ENCODE assay signal across 15 cellular contexts in genomic region chr10:5566606-5567005, GRCh38. TPM values are rescaled to one million over a fixed set of nuclear protein-coding genes. Genes with fewer than 3 reads are reported as not detected.
DNase-seq lines count a peak whose midpoint lies in the region; ATAC-seq lines count a peak whose summit lies in the region.
"Had no signal": no experiment of that assay in that cellular context is flagged by ENCODE, and none has a peak within 500 bp of the region (broad histone marks: within the 10 kb centered on the region; RNA-seq: fewer than 3 reads in every experiment).

No MANE protein-coding gene starts in this region.

- H4K8ac ChIP-seq in mesendoderm (ENCODE audit: low read depth, low read length): no peak overlapping the region

- H2BK120ac ChIP-seq in mesendoderm (ENCODE audit: low read depth, low read length): no peak overlapping the region

- H3K27ac ChIP-seq in mesendoderm (ENCODE audit: low read depth, low read length): no peak overlapping the region
- H3K27ac ChIP-seq: Peyer's patch had no signal

- WGBS in mesendoderm (ENCODE audit: extremely low coverage, insufficient coverage, low lambda C conversion rate): no CpG with 5 or more reads among the region's 3 CpGs

- H3K23ac ChIP-seq in mesendoderm (ENCODE audit: low read length): no peak overlapping the region

- no peak overlapping the region for H3K18ac ChIP-seq in mesendoderm (ENCODE audit: low read length)

- no peaks in the 10 kb centered on the region for H3K27me3 ChIP-seq in mesendoderm (ENCODE audit: insufficient read depth, low read length, poor library complexity)
- H3K27me3 ChIP-seq: Peyer's patch had no signal

- H3K4me3 Mint-ChIP-seq in activated T-cell treated with anti-CD3 and anti-CD28 coated beads, Interleukin-2, amount 50 U/mL, for 72 hours: peak overlapping the region in 1 of 2 donors; percentile 21
- H3K4me3 Mint-ChIP-seq: activated B cell treated with CpG ODN at 0.5 μM for 24 hours had no signal

- H2BK15ac ChIP-seq in mesendoderm (replicated peaks; ENCODE audit: low read depth): no peak overlapping the region

- H3K4me3 ChIP-seq in mesendoderm (ENCODE audit: low read length): no peak overlapping the region
- H3K4me3 ChIP-seq: Peyer's patch had no signal

- no peak overlapping the region for H3K56ac ChIP-seq in mesendoderm (ENCODE audit: low read length)

- no peak overlapping the region for H4K5ac ChIP-seq in mesendoderm (ENCODE audit: low read length)

- H3K9ac ChIP-seq in mesendoderm (ENCODE audit: low read length): no peak overlapping the region

- H3K4ac ChIP-seq in mesendoderm (ENCODE audit: low read depth, low read length): no peak overlapping the region

- H2AK5ac ChIP-seq in mesendoderm (ENCODE audit: low read length): no peak overlapping the region

- no peaks in the 10 kb centered on the region for H3K79me2 ChIP-seq in mesendoderm (ENCODE audit: control insufficient read depth, insufficient read depth, low read length)

- intact Hi-C loops in cardiac septum (cut with DNase I): no loop called here
- intact Hi-C loops in Right ventricle myocardium inferior (cut with DNase I): no loop called here

- no peak overlapping the region for H3K27ac Mint-ChIP-seq in activated T-cell treated with anti-CD3 and anti-CD28 coated beads, Interleukin-2, amount 50 U/mL, for 72 hours
- H3K27ac Mint-ChIP-seq: activated B cell treated with CpG ODN at 0.5 μM for 24 hours had no signal

- no peaks in the 10 kb centered on the region for H3K79me1 ChIP-seq in mesendoderm (ENCODE audit: low read length)

- H3K4me1 ChIP-seq in mesendoderm (ENCODE audit: control insufficient read depth, low read depth, low read length): no peaks in the 10 kb centered on the region

- peaks cover 0 to 4% of the 10 kb centered on the region in 2 donors for H3K9me3 Mint-ChIP-seq in activated T-cell treated with anti-CD3 and anti-CD28 coated beads, Interleukin-2, amount 50 U/mL, for 72 hours
- H3K9me3 Mint-ChIP-seq: activated B cell treated with CpG ODN at 0.5 μM for 24 hours had no signal

- DNase-seq in cardiac septum (ENCODE audit: low spot score): peak; percentile 59
- no peak for DNase-seq in Right ventricle myocardium inferior (ENCODE audit: missing footprints)
- peak; percentile 51 to 68 for DNase-seq in activated T-cell treated with anti-CD3 and anti-CD28 coated beads, Interleukin-2, amount 50 U/mL, for 72 hours
- DNase-seq in mesendoderm: peak; percentile 67
- peak; percentile 25 for DNase-seq in ureter (ENCODE audit: low spot score)
- DNase-seq in HK-2 (ENCODE audit: unreplicated experiment): no peak
- DNase-seq in inferior parietal cortex (ENCODE audit: extremely low spot score): no peak
- no peak for DNase-seq in medulla oblongata (ENCODE audit: extremely low spot score)
- DNase-seq: left ventricle myocardium superior, NCI-H1417 had no signal

- no peak for ATAC-seq in Right ventricle myocardium inferior
- peak; percentile 75 to 77 for ATAC-seq in activated T-cell treated with anti-CD3 and anti-CD28 coated beads, Interleukin-2, amount 50 U/mL, for 72 hours (replicated peaks in 1 of 2)
- ATAC-seq: HCT116, left ventricle myocardium superior had no signal

- peaks cover 44% of the 10 kb centered on the region for H3K4me1 Mint-ChIP-seq in activated T-cell treated with anti-CD3 and anti-CD28 coated beads, Interleukin-2, amount 50 U/mL, for 72 hours (ENCODE audit: low read depth)
- H3K4me1 Mint-ChIP-seq: activated B cell treated with CpG ODN at 0.5 μM for 24 hours had no signal

- H2BK5ac ChIP-seq in mesendoderm (ENCODE audit: low read length): no peak overlapping the region

- H3K36me3 Mint-ChIP-seq in activated T-cell treated with anti-CD3 and anti-CD28 coated beads, Interleukin-2, amount 50 U/mL, for 72 hours (ENCODE audit: insufficient read depth in 2 of 2): no peaks in the 10 kb centered on the region

- H3K27me3 Mint-ChIP-seq in activated T-cell treated with anti-CD3 and anti-CD28 coated beads, Interleukin-2, amount 50 U/mL, for 72 hours (ENCODE audit: low read depth): peaks cover 16% of the 10 kb centered on the region

- H3K36me3 ChIP-seq in mesendoderm (ENCODE audit: control insufficient read depth, insufficient read depth, low read length): no peaks in the 10 kb centered on the region
- H3K36me3 ChIP-seq: Peyer's patch had no signal

- H3K4me2 ChIP-seq in mesendoderm (ENCODE audit: low read length): no peak overlapping the region

RNA-seq across cellular contexts. Expression of gene CALML3, which starts 41.8 kb away (rescaled TPM):
- total RNA-seq in cardiac septum (not detected), Right ventricle myocardium inferior (not detected), ureter (not detected)
- not detected for total RNA-seq in activated T-cell treated with anti-CD3 and anti-CD28 coated beads, Interleukin-2, amount 50 U/mL, for 72 hours
- polyA plus RNA-seq in mesendoderm (2013, experiment 1 of 2): not detected
- polyA plus RNA-seq in mesendoderm (2013, experiment 2 of 2): not detected
- total RNA-seq: activated B cell treated with CpG ODN at 0.5 μM for 24 hours, fibroblast of villous mesenchyme, left ventricle myocardium superior, Peyer's patch, progenitor cell of endocrine pancreas had no signal

Comparison
In these comparisons a context has a peak if more than half of its experiments do, and no peak if none do; other contexts are left out.
1. DNase-seq: peak in cardiac septum (single experiment), activated T-cell treated with anti-CD3 and anti-CD28 coated beads, Interleukin-2, amount 50 U/mL, for 72 hours (2 of 2), mesendoderm (single experiment) and ureter (single experiment); none in Right ventricle myocardium inferior (single experiment), HK-2 (single experiment), inferior parietal cortex (single experiment) and medulla oblongata (single experiment).